ENCODE assay signal across 1 cellular context in the genomic region with DNA sequence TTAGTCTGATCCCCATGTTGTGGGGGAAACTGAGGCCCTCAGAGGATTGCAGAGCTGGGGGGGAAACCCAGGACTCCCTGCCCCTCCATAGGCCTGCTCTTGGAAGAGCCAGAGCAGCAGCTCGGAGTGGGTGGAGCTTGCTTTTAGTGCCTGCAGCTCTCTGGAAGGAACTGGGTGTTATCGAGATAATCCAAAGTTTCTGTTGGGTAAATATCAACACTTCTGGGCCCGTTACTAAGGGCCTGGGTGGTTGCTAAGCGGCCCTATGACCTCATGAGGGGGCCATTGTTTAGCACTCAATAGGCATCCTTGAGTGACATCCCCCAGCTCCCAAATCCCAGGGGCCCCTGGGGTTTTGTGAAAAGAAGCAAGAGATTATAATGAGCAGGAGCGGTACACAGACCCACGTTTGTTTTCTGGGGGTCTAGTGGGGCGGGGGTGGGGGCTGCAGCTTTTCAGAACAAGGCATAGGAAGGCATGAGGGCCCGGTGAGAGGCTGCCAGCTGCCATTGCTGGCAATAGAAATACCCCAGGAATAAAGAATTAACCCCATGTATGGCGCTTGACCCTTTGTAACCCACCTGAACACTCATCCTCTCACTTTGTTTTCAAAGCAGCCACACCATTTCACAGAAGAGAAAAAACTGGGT.
TF ChIP-seq lines count a peak whose summit lies in the region.

No MANE protein-coding gene starts in this region.

TF ChIP-seq in K562, 482 proteins besides CTCF, POLR2A, EP300 and RAD21:
- TF ChIP-seq, protein P1, sequence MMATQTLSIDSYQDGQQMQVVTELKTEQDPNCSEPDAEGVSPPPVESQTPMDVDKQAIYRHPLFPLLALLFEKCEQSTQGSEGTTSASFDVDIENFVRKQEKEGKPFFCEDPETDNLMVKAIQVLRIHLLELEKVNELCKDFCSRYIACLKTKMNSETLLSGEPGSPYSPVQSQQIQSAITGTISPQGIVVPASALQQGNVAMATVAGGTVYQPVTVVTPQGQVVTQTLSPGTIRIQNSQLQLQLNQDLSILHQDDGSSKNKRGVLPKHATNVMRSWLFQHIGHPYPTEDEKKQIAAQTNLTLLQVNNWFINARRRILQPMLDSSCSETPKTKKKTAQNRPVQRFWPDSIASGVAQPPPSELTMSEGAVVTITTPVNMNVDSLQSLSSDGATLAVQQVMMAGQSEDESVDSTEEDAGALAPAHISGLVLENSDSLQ (IDR thresholded peaks at IDR 0.05) = 0 out of 2 replicates have a peak, but pooled peaks have one; percentile 10
- TF ChIP-seq, protein P2, sequence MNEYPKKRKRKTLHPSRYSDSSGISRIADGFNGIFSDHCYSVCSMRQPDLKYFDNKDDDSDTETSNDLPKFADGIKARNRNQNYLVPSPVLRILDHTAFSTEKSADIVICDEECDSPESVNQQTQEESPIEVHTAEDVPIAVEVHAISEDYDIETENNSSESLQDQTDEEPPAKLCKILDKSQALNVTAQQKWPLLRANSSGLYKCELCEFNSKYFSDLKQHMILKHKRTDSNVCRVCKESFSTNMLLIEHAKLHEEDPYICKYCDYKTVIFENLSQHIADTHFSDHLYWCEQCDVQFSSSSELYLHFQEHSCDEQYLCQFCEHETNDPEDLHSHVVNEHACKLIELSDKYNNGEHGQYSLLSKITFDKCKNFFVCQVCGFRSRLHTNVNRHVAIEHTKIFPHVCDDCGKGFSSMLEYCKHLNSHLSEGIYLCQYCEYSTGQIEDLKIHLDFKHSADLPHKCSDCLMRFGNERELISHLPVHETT (CRISPR knock-in tag; conservative IDR thresholded peaks at IDR 0.05 in 1 of 2, IDR thresholded peaks at IDR 0.05 in 1 of 2) = 0 out of 4 replicates have a peak, but pooled peaks of 1 of the 2 experiments have one; percentile 32
- TF ChIP-seq FOXJ2 (tag; IDR thresholded peaks at IDR 0.05) (peak; percentile 94), RFX1 (IDR thresholded peaks at IDR 0.05) (peak; percentile 65)
- TF ChIP-seq, protein P3, sequence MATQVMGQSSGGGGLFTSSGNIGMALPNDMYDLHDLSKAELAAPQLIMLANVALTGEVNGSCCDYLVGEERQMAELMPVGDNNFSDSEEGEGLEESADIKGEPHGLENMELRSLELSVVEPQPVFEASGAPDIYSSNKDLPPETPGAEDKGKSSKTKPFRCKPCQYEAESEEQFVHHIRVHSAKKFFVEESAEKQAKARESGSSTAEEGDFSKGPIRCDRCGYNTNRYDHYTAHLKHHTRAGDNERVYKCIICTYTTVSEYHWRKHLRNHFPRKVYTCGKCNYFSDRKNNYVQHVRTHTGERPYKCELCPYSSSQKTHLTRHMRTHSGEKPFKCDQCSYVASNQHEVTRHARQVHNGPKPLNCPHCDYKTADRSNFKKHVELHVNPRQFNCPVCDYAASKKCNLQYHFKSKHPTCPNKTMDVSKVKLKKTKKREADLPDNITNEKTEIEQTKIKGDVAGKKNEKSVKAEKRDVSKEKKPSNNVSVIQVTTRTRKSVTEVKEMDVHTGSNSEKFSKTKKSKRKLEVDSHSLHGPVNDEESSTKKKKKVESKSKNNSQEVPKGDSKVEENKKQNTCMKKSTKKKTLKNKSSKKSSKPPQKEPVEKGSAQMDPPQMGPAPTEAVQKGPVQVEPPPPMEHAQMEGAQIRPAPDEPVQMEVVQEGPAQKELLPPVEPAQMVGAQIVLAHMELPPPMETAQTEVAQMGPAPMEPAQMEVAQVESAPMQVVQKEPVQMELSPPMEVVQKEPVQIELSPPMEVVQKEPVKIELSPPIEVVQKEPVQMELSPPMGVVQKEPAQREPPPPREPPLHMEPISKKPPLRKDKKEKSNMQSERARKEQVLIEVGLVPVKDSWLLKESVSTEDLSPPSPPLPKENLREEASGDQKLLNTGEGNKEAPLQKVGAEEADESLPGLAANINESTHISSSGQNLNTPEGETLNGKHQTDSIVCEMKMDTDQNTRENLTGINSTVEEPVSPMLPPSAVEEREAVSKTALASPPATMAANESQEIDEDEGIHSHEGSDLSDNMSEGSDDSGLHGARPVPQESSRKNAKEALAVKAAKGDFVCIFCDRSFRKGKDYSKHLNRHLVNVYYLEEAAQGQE (CRISPR knock-in tag; IDR thresholded peaks at IDR 0.05; ENCODE audit: low read depth) = no peak
